14 cellular contexts compared by ENCODE assay signal in genomic region chr20:24059174-24059573, GRCh38.
DNase-seq lines count a peak whose midpoint lies in the region; ATAC-seq and TF ChIP-seq lines count a peak whose summit lies in the region.
"Had no signal": no experiment of that assay in that cellular context is flagged by ENCODE, and none has a peak within 500 bp of the region (broad histone marks: within the 10 kb centered on the region; RNA-seq: fewer than 3 reads in every experiment).

No MANE protein-coding gene starts in this region.

- H3K27ac Mint-ChIP-seq in GM23338 (no peak overlapping the region), endodermal cell (no peak overlapping the region)

- H3K27ac ChIP-seq in GM23338 (ENCODE audit: low read depth) (no peak overlapping the region), endodermal cell (ENCODE audit: low read depth, low read length) (no peak overlapping the region)

- H2AFZ ChIP-seq in GM23338 = no peak overlapping the region

- H3K36me3 Mint-ChIP-seq in GM23338 (ENCODE audit: low read depth) (no peaks in the 10 kb centered on the region), endodermal cell (ENCODE audit: low read depth) (no peaks in the 10 kb centered on the region)
- H3K36me3 Mint-ChIP-seq: CD4-positive, alpha-beta memory T cell had no signal

- H3K27me3 Mint-ChIP-seq in GM23338 (ENCODE audit: insufficient read depth, low read depth, poor library complexity) (no peaks in the 10 kb centered on the region), endodermal cell (ENCODE audit: insufficient read depth) (no peaks in the 10 kb centered on the region)
- H3K27me3 Mint-ChIP-seq: CD4-positive, alpha-beta memory T cell had no signal

- 0 out of 2 replicates have a peak, but pooled peaks cover 6% of the 10 kb centered on the region for H3K4me1 ChIP-seq in GM23338 (ENCODE audit: insufficient read depth)
- no peaks in the 10 kb centered on the region for H3K4me1 ChIP-seq in endodermal cell (ENCODE audit: control insufficient read depth, insufficient read depth, low read length)
- no peaks in the 10 kb centered on the region for H3K4me1 ChIP-seq in HAP-1

- DNase-seq in GM23338 (ENCODE audit: low spot score) = peak; percentile 13
- peak; percentile 45 for DNase-seq in H7
- DNase-seq in endodermal cell = no peak
- DNase-seq in HAP-1 (ENCODE audit: low spot score in 2 of 2) = no peak
- no peak for DNase-seq in RPMI8226
- DNase-seq: C1 segment of cervical spinal cord; Calu3; CD4-positive, alpha-beta memory T cell; COR-L47; DMS53; DMS79 treated with DMSO at 0.1 percent for 48 hours; GF-D8; HCEC 1CT had no signal

- in situ Hi-C loops in HAP-1 (cut with MboI; ENCODE audit: low sequenced_read_pairs) = no loop called here

- 93 to 95% methylated on average over 3 to 5 of the region's 5 CpGs for WGBS in endodermal cell (ENCODE audit: insufficient coverage in 1 of 2, insufficient read length in 1 of 2), 2 experiments

- H3K4me3 Mint-ChIP-seq in GM23338 (no peak overlapping the region), endodermal cell (no peak overlapping the region)
- H3K4me3 Mint-ChIP-seq: CD4-positive, alpha-beta memory T cell had no signal

- no peaks in the 10 kb centered on the region for H4K20me1 ChIP-seq in GM23338 (replicated peaks; ENCODE audit: insufficient read depth)

- peaks cover 4% of the 10 kb centered on the region; the same call in 1 of the 2 replicates for H3K9me2 ChIP-seq in GM23338 (ENCODE audit: insufficient read depth)

- ATAC-seq in GM23338 (peak; percentile 52), HG03097 (IDR thresholded peaks at IDR 0.05; ENCODE audit: low FRiP score, unreplicated experiment) (no peak)

- H3K79me2 ChIP-seq in GM23338 (replicated peaks; ENCODE audit: insufficient read depth) = no peaks in the 10 kb centered on the region

- H3K4me1 Mint-ChIP-seq in GM23338 (peaks cover 9% of the 10 kb centered on the region), endodermal cell (peaks cover 4% of the 10 kb centered on the region)
- H3K4me1 Mint-ChIP-seq: CD4-positive, alpha-beta memory T cell had no signal

- H3K4me3 ChIP-seq in GM23338 = no peak overlapping the region
- H3K4me3 ChIP-seq in H7 (ENCODE audit: insufficient read depth, low read depth, low read length) = no peak overlapping the region
- no peak overlapping the region for H3K4me3 ChIP-seq in endodermal cell (ENCODE audit: low read length)
- no peak overlapping the region for H3K4me3 ChIP-seq in HAP-1

- peak overlapping the region; percentile 26; the same call in 1 of the 2 replicates for H3K4me2 ChIP-seq in GM23338

- TF ChIP-seq CTCF in GM23338 (conservative IDR thresholded peaks at IDR 0.05; ENCODE audit: low read depth in 2 of 2) (no peak), endodermal cell (conservative IDR thresholded peaks at IDR 0.05) (peak; percentile 38)

- H3K36me3 ChIP-seq in GM23338 (ENCODE audit: insufficient read depth) (no peaks in the 10 kb centered on the region), H7 (replicated peaks; ENCODE audit: control insufficient read depth, insufficient read depth, low read length) (no peaks in the 10 kb centered on the region), endodermal cell (ENCODE audit: control insufficient read depth, insufficient read depth, low read length) (no peaks in the 10 kb centered on the region), HAP-1 (replicated peaks) (no peaks in the 10 kb centered on the region)

- H3K27me3 ChIP-seq in GM23338 (ENCODE audit: insufficient read depth) (no peaks in the 10 kb centered on the region), H7 (ENCODE audit: control insufficient read depth, insufficient read depth, low read length) (no peaks in the 10 kb centered on the region), endodermal cell (ENCODE audit: control insufficient read depth, insufficient read depth, low read length, poor library complexity, severe bottlenecking) (no peaks in the 10 kb centered on the region), HAP-1 (ENCODE audit: low read depth) (no peaks in the 10 kb centered on the region)

- H3K9me3 ChIP-seq in endodermal cell (ENCODE audit: control insufficient read depth, low read length) (no peaks in the 10 kb centered on the region), HAP-1 (no peaks in the 10 kb centered on the region)

- no peaks in the 10 kb centered on the region for H3K9me3 Mint-ChIP-seq in GM23338
- no peaks in the 10 kb centered on the region for H3K9me3 Mint-ChIP-seq in endodermal cell

- H3F3A ChIP-seq in GM23338 (replicated peaks; ENCODE audit: low read depth) = no peaks in the 10 kb centered on the region

- H3K9ac ChIP-seq in endodermal cell (ENCODE audit: extremely low read depth, low read length, poor library complexity, severe bottlenecking) = no peak overlapping the region

TF ChIP-seq in GM23338, 12 proteins besides CTCF, POLR2A, EP300 and RAD21:
- no peak for TF ChIP-seq STAT1 (IDR thresholded peaks at IDR 0.05; ENCODE audit: unreplicated experiment)
- TF ChIP-seq ETS1 (IDR thresholded peaks at IDR 0.05) = no peak
- TF ChIP-seq ZNF462 (CRISPR knock-in tag; IDR thresholded peaks at IDR 0.05) = no peak
- TF ChIP-seq POLR2AphosphoS5 (IDR thresholded peaks at IDR 0.05; ENCODE audit: low read depth) = no peak
- no peak for TF ChIP-seq EZH2phosphoT487 (IDR thresholded peaks at IDR 0.05; ENCODE audit: unreplicated experiment)
- no peak for TF ChIP-seq EZH2 (IDR thresholded peaks at IDR 0.05; ENCODE audit: low read depth, unreplicated experiment)
TF ChIP-seq in GM23338: peak in this region for 0.

Comparison
In these comparisons a context has a peak if more than half of its experiments do, and no peak if none do; other contexts are left out.
1. DNase-seq: peak in GM23338 (single experiment) and H7 (single experiment); none in endodermal cell (single experiment), HAP-1 (0 of 2) and RPMI8226 (single experiment).